8 cellular contexts compared by ENCODE assay signal in the genomic region with DNA sequence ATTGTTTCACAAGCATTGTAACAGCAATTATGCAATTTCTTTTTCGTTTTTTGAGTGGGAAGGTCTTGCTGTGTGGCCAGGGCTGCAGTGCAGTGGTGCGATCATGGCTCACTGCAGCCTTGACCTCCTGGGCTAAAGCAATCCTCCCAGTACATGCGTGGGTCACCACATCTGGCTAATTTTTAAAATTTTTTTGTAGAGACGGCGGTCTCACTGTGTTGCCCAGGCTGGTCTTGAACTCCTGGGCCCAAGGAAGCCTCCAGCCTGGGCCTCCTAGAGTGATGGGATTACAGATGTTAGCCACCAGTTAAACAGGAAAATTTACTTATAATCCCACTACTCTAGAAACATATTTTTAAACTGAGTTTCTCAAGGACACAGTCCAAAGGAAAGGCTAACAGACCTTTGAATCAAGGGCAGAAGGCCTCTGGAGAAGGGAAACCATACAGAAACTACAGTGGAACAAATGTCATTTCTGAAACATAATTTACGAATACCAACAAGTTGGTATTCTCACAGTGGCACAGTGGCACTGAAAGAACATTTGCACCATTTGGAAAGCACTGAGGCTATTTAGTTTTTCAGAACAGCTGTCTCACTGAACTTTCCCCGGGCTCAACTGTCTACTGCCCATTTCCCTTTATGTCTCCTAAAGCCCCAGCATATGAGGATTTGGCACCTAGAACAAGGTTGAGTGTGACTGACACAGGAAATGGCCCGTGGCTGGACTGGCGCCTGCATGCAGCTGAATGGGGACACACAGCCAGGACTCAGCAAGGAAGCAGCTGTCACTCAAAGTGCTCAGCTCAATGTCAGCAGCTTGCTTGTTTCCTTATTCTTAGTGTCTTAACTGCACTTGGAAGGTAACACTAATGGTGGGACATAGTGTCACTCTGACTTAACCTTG. TPM values are rescaled to one million over a fixed set of nuclear protein-coding genes. Genes with fewer than 3 reads are reported as not detected.
A peak's percentile ranks its signal among the peaks of the same experiment; 100 is the strongest.
DNase-seq lines count a peak whose midpoint lies in the region; TF ChIP-seq lines count a peak whose summit lies in the region.

No MANE protein-coding gene starts in this region.

- H3K9me3 Mint-ChIP-seq in dendritic cell treated with granulocyte-macrophage colony-stimulating factor and Interleukin-4, amounts not matched to agents 40 ng/mL and 50 ng/mL, for 4 days, result no peaks in the 10 kb centered on the region
- H3K9me3 Mint-ChIP-seq in nephron progenitor cell, result no peaks in the 10 kb centered on the region
- H3K9me3 Mint-ChIP-seq in progenitor cell of endocrine pancreas (ENCODE audit: low read depth), result no peaks in the 10 kb centered on the region

- peak overlapping the region; percentile 80 for H3K27ac Mint-ChIP-seq in dendritic cell treated with granulocyte-macrophage colony-stimulating factor and Interleukin-4, amounts not matched to agents 40 ng/mL and 50 ng/mL, for 4 days
- H3K27ac Mint-ChIP-seq in nephron progenitor cell, result peak overlapping the region; percentile 58
- H3K27ac Mint-ChIP-seq in progenitor cell of endocrine pancreas, result no peak overlapping the region

- TF ChIP-seq CTCF in nephron progenitor cell (IDR thresholded peaks at IDR 0.05) (no peak), progenitor cell of endocrine pancreas (IDR thresholded peaks at IDR 0.05; ENCODE audit: unreplicated experiment) (no peak)

- intact Hi-C loops in dendritic cell treated with granulocyte-macrophage colony-stimulating factor and Interleukin-4, amounts not matched to agents 40 ng/mL and 50 ng/mL, for 4 days (cut with micrococcal nuclease), result loop anchor here (5.0 kb wide), 1 partner anchor 42 kb away; no protein-coding TSS in a partner anchor

- peaks cover 21% of the 10 kb centered on the region for H3K36me3 Mint-ChIP-seq in dendritic cell treated with granulocyte-macrophage colony-stimulating factor and Interleukin-4, amounts not matched to agents 40 ng/mL and 50 ng/mL, for 4 days (ENCODE audit: low read depth)
- H3K36me3 Mint-ChIP-seq in nephron progenitor cell (ENCODE audit: low read depth) (no peaks in the 10 kb centered on the region), progenitor cell of endocrine pancreas (ENCODE audit: insufficient read depth) (no peaks in the 10 kb centered on the region)

- peaks cover 65% of the 10 kb centered on the region for H3K4me1 Mint-ChIP-seq in dendritic cell treated with granulocyte-macrophage colony-stimulating factor and Interleukin-4, amounts not matched to agents 40 ng/mL and 50 ng/mL, for 4 days (ENCODE audit: low read depth)
- H3K4me1 Mint-ChIP-seq in nephron progenitor cell, result peaks cover 55% of the 10 kb centered on the region
- peaks cover 29% of the 10 kb centered on the region for H3K4me1 Mint-ChIP-seq in progenitor cell of endocrine pancreas (ENCODE audit: low read depth)

- H3K27me3 Mint-ChIP-seq in dendritic cell treated with granulocyte-macrophage colony-stimulating factor and Interleukin-4, amounts not matched to agents 40 ng/mL and 50 ng/mL, for 4 days, result no peaks in the 10 kb centered on the region
- H3K27me3 Mint-ChIP-seq in nephron progenitor cell (ENCODE audit: low read depth, poor library complexity), result peaks cover 11% of the 10 kb centered on the region
- no peaks in the 10 kb centered on the region for H3K27me3 Mint-ChIP-seq in progenitor cell of endocrine pancreas

- in situ Hi-C loops in ACHN (cut with HindIII; ENCODE audit: low pct_ligation_motif_present, low pct_unique_long_range_greater_than_20kb, low sequenced_read_pairs), result no loop called here

- DNase-seq in GF-D8 (lab: John Stamatoyannopoulos, UW) (peak; percentile 24), NCI-H510A (lab: John Stamatoyannopoulos, UW) (peak; percentile 86), nephron progenitor cell (peak; percentile 20), HuH-7.5 (ENCODE audit: low spot score) (no peak), SKM-1 treated with dmso at 0.1 percent for 144 hours (lab: John Stamatoyannopoulos, UW; ENCODE audit: unreplicated experiment) (no peak), progenitor cell of endocrine pancreas (ENCODE audit: low spot score, unreplicated experiment) (no peak), ACHN (no peak)

- no peak overlapping the region for H3K4me3 Mint-ChIP-seq in dendritic cell treated with granulocyte-macrophage colony-stimulating factor and Interleukin-4, amounts not matched to agents 40 ng/mL and 50 ng/mL, for 4 days
- H3K4me3 Mint-ChIP-seq in nephron progenitor cell, result peak overlapping the region; percentile 88
- H3K4me3 Mint-ChIP-seq in progenitor cell of endocrine pancreas (ENCODE audit: low read depth), result no peak overlapping the region

RNA-seq across cellular contexts. Expression of a gene that starts 2.8 kb away (rescaled TPM):
- total RNA-seq in progenitor cell of endocrine pancreas, result 336 and 337 TPM in 2 replicates

RNA-seq across cellular contexts. Expression of a gene that starts 52.1 kb away (rescaled TPM):
- 53.5 and 54.3 TPM in 2 replicates for total RNA-seq in progenitor cell of endocrine pancreas

Comparison
In these comparisons a context has a peak if more than half of its experiments do, and no peak if none do; other contexts are left out.
1. DNase-seq: peak in GF-D8 (single experiment), NCI-H510A (single experiment) and nephron progenitor cell (single experiment); none in HuH-7.5 (single experiment), SKM-1 treated with dmso at 0.1 percent for 144 hours (single experiment), progenitor cell of endocrine pancreas (single experiment) and ACHN (single experiment).